ENCODE assay signal across 28 cellular contexts in the genomic region with DNA sequence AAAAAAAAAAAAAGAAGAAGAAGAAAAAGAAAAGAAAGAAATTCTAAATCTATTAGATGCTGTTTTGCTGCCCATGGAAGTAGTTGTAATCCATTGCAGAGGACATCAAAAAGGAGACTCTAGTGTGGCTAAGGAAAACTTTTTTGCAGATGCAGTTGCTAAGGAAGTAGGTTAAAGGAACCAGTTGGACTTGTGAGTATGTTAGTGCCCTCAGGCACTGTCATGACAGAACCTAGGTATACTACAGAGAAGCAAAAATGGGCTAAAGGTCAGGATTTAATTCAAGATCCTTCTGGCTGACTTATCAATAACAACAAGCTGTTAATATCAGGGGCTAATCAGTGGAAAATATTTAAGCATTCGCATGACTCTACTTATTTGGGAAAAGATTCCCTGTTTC.
"Had no signal": no experiment of that assay in that cellular context is flagged by ENCODE, and none has a peak within 500 bp of the region (broad histone marks: within the 10 kb centered on the region; RNA-seq: fewer than 3 reads in every experiment).

No MANE protein-coding gene starts in this region.

- H3K4me3 Mint-ChIP-seq: activated CD4-positive, alpha-beta memory T cell treated with anti-CD3 and anti-CD28 coated beads for 36 hours; activated CD4-positive, alpha-beta T cell treated with anti-CD3 and anti-CD28 coated beads for 36 hours; activated CD4-positive, alpha-beta T cell treated with anti-CD3 and anti-CD28 coated beads, Interleukin-2, amount 10 ng/mL, durations not matched to agents 24 days and 14 days; activated CD8-positive, alpha-beta memory T cell treated with anti-CD3 and anti-CD28 coated beads, Interleukin-2, amount 10 ng/mL, durations not matched to agents 7 days and 5 days; activated CD8-positive, alpha-beta T cell treated with anti-CD3 and anti-CD28 coated beads, Interleukin-2, amount 10 ng/mL, durations not matched to agents 7 days and 5 days; activated naive CD4-positive, alpha-beta T cell treated with anti-CD3 and anti-CD28 coated beads, Interleukin-2, amount 10 ng/mL, durations not matched to agents 7 days and 5 days; activated naive CD8-positive, alpha-beta T cell treated with anti-CD3 and anti-CD28 coated beads, Interleukin-2, amount 10 ng/mL, durations not matched to agents 7 days and 5 days; activated T-cell treated with anti-CD3 and anti-CD28 coated beads, Interleukin-2, amount 50 U/mL, for 24 hours; activated T-cell treated with anti-CD3 and anti-CD28 coated beads, Interleukin-2, amount 50 U/mL, for 72 hours; brain; effector memory CD8-positive, alpha-beta T cell; T-helper 17 cell had no signal

- ATAC-seq: activated CD4-positive, alpha-beta T cell treated with anti-CD3 and anti-CD28 coated beads for 36 hours; activated CD8-positive, alpha-beta memory T cell treated with anti-CD3 and anti-CD28 coated beads, Interleukin-2, amount 10 ng/mL, durations not matched to agents 7 days and 5 days; activated CD8-positive, alpha-beta T cell treated with anti-CD3 and anti-CD28 coated beads, Interleukin-2, amount 10 ng/mL, durations not matched to agents 7 days and 5 days; activated naive CD4-positive, alpha-beta T cell treated with anti-CD3 and anti-CD28 coated beads, Interleukin-2, amount 50 U/mL, for 72 hours; activated T-cell treated with anti-CD3 and anti-CD28 coated beads, Interleukin-2, amount 50 U/mL, for 72 hours; effector memory CD8-positive, alpha-beta T cell; gastroesophageal sphincter; T-helper 17 cell had no signal

- H3K36me3 ChIP-seq: ascending aorta, esophagus squamous epithelium, gastroesophageal sphincter had no signal

- H3K36me3 Mint-ChIP-seq: activated CD4-positive, alpha-beta memory T cell treated with anti-CD3 and anti-CD28 coated beads for 36 hours; activated CD8-positive, alpha-beta memory T cell treated with anti-CD3 and anti-CD28 coated beads, Interleukin-2, amount 10 ng/mL, durations not matched to agents 7 days and 5 days; activated naive CD4-positive, alpha-beta T cell treated with anti-CD3 and anti-CD28 coated beads, Interleukin-2, amount 10 ng/mL, durations not matched to agents 7 days and 5 days; activated naive CD4-positive, alpha-beta T cell treated with anti-CD3 and anti-CD28 coated beads, Interleukin-2, amount 50 U/mL, for 72 hours; activated naive CD8-positive, alpha-beta T cell treated with anti-CD3 and anti-CD28 coated beads, Interleukin-2, amount 10 ng/mL, durations not matched to agents 7 days and 5 days; brain had no signal

- H3K27me3 Mint-ChIP-seq: activated CD4-positive, alpha-beta memory T cell treated with anti-CD3 and anti-CD28 coated beads for 36 hours; activated CD4-positive, alpha-beta T cell treated with anti-CD3 and anti-CD28 coated beads for 36 hours; activated CD4-positive, alpha-beta T cell treated with anti-CD3 and anti-CD28 coated beads, Interleukin-2, amount 10 ng/mL, durations not matched to agents 24 days and 14 days; activated CD8-positive, alpha-beta memory T cell treated with anti-CD3 and anti-CD28 coated beads, Interleukin-2, amount 10 ng/mL, durations not matched to agents 7 days and 5 days; activated naive CD4-positive, alpha-beta T cell treated with anti-CD3 and anti-CD28 coated beads, Interleukin-2, amount 10 ng/mL, durations not matched to agents 7 days and 5 days; activated naive CD8-positive, alpha-beta T cell treated with anti-CD3 and anti-CD28 coated beads, Interleukin-2, amount 10 ng/mL, durations not matched to agents 7 days and 5 days; activated T-cell treated with anti-CD3 and anti-CD28 coated beads, Interleukin-2, amount 50 U/mL, for 24 hours; brain; effector memory CD8-positive, alpha-beta T cell; T-helper 17 cell had no signal

- H3K27ac Mint-ChIP-seq: activated CD4-positive, alpha-beta memory T cell treated with anti-CD3 and anti-CD28 coated beads for 36 hours; activated CD4-positive, alpha-beta T cell treated with anti-CD3 and anti-CD28 coated beads for 36 hours; activated CD4-positive, alpha-beta T cell treated with anti-CD3 and anti-CD28 coated beads, Interleukin-2, amount 10 ng/mL, durations not matched to agents 24 days and 14 days; activated CD8-positive, alpha-beta memory T cell treated with anti-CD3 and anti-CD28 coated beads, Interleukin-2, amount 10 ng/mL, durations not matched to agents 7 days and 5 days; activated CD8-positive, alpha-beta T cell treated with anti-CD3 and anti-CD28 coated beads, Interleukin-2, amount 10 ng/mL, durations not matched to agents 7 days and 5 days; activated naive CD4-positive, alpha-beta T cell treated with anti-CD3 and anti-CD28 coated beads, Interleukin-2, amount 10 ng/mL, durations not matched to agents 7 days and 5 days; activated naive CD4-positive, alpha-beta T cell treated with anti-CD3 and anti-CD28 coated beads, Interleukin-2, amount 50 U/mL, for 72 hours; activated naive CD8-positive, alpha-beta T cell treated with anti-CD3 and anti-CD28 coated beads, Interleukin-2, amount 10 ng/mL, durations not matched to agents 7 days and 5 days; activated T-cell treated with anti-CD3 and anti-CD28 coated beads, Interleukin-2, amount 50 U/mL, for 24 hours; activated T-cell treated with anti-CD3 and anti-CD28 coated beads, Interleukin-2, amount 50 U/mL, for 72 hours; brain; effector memory CD8-positive, alpha-beta T cell; T-helper 17 cell had no signal

- H3K4me3 ChIP-seq: ascending aorta, esophagus squamous epithelium, gastroesophageal sphincter had no signal

- H3K4me1 Mint-ChIP-seq: activated CD4-positive, alpha-beta T cell treated with anti-CD3 and anti-CD28 coated beads for 36 hours; activated CD4-positive, alpha-beta T cell treated with anti-CD3 and anti-CD28 coated beads, Interleukin-2, amount 10 ng/mL, durations not matched to agents 24 days and 14 days; activated CD8-positive, alpha-beta memory T cell treated with anti-CD3 and anti-CD28 coated beads, Interleukin-2, amount 10 ng/mL, durations not matched to agents 7 days and 5 days; activated naive CD4-positive, alpha-beta T cell treated with anti-CD3 and anti-CD28 coated beads, Interleukin-2, amount 10 ng/mL, durations not matched to agents 7 days and 5 days; activated naive CD8-positive, alpha-beta T cell treated with anti-CD3 and anti-CD28 coated beads, Interleukin-2, amount 10 ng/mL, durations not matched to agents 7 days and 5 days; brain; T-helper 17 cell had no signal

- DNase-seq: activated CD4-positive, alpha-beta memory T cell treated with anti-CD3 and anti-CD28 coated beads for 36 hours; activated CD4-positive, alpha-beta T cell treated with anti-CD3 and anti-CD28 coated beads for 36 hours; activated CD4-positive, alpha-beta T cell treated with anti-CD3 and anti-CD28 coated beads, Interleukin-2, amount 10 ng/mL, durations not matched to agents 24 days and 14 days; activated CD4-positive, CD25-positive, alpha-beta regulatory T cell; activated CD4-positive, CD25-positive, alpha-beta regulatory T cell treated with anti-CD3 and anti-CD28 coated beads, Interleukin-2, amount 50 U/mL, for 72 hours; activated CD8-positive, alpha-beta memory T cell treated with anti-CD3 and anti-CD28 coated beads, Interleukin-2, amount 10 ng/mL, durations not matched to agents 7 days and 5 days; activated CD8-positive, alpha-beta memory T cell treated with anti-CD3 and anti-CD28 coated beads, Interleukin-2, amount 50 U/mL, for 4 hours; activated CD8-positive, alpha-beta T cell treated with anti-CD3 and anti-CD28 coated beads, Interleukin-2, amount 10 ng/mL, durations not matched to agents 7 days and 5 days; activated gamma-delta T cell; activated naive CD4-positive, alpha-beta T cell; activated naive CD4-positive, alpha-beta T cell treated with anti-CD3 and anti-CD28 coated beads, Interleukin-2, amount 10 ng/mL, durations not matched to agents 7 days and 5 days; activated naive CD8-positive, alpha-beta T cell treated with anti-CD3 and anti-CD28 coated beads, Interleukin-2, amount 10 ng/mL, durations not matched to agents 7 days and 5 days; activated T-cell treated with anti-CD3 and anti-CD28 coated beads, Interleukin-2, amount 50 U/mL, for 24 hours; activated T-cell treated with anti-CD3 and anti-CD28 coated beads, Interleukin-2, amount 50 U/mL, for 72 hours; caudate nucleus; cortex of kidney; dermis blood vessel endothelial cell; effector CD4-positive, alpha-beta T cell; effector memory CD8-positive, alpha-beta T cell; esophagus squamous epithelium; foreskin melanocyte; T-helper 1 cell; T-helper 17 cell had no signal

- H3K9me3 ChIP-seq: esophagus squamous epithelium, gastroesophageal sphincter had no signal

- H3K4me1 ChIP-seq: ascending aorta, esophagus squamous epithelium, gastroesophageal sphincter had no signal

- H3K27me3 ChIP-seq: ascending aorta, esophagus squamous epithelium, gastroesophageal sphincter had no signal

- H3K27ac ChIP-seq: ascending aorta, epithelial cell of prostate, esophagus squamous epithelium, gastroesophageal sphincter had no signal
